Comparison of ENCODE assay signal across 8 cellular contexts in the genomic region with DNA sequence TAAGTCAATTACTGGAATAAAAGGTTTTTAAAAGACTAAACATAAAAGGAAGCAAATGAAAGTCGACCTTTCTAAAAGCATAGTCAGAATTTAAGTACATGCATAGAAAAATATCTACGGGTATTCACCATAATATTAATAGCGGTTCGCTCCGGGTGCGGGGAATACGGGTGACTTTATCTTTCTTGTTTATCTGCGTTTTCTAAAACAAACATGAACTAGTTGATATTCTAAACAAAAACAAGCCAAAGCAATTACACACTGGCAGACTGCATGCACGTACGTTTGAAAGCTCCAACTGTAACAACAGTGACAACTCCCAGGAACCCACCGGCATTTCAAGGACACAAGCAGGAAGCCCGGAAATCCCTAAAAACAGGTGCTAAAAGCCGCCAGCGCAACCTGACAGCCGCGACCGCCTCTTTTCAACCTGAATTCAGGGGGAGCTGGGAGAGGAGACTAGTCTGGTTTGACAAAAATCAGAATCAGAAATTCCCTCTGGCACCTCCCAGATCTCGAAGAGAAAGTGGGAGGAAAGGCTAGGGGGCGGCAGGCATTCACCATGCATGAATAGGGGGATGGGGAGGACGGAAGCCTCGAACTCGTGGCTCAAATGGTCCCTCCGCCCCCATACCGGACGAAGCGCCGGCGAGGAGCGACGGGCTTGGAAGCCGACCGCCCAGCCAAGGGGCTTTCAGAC. TPM values are rescaled to one million over a fixed set of nuclear protein-coding genes. Genes with fewer than 3 reads are reported as not detected.
A peak's percentile ranks its signal among the peaks of the same experiment; 100 is the strongest.
DNase-seq lines count a peak whose midpoint lies in the region; ATAC-seq and TF ChIP-seq lines count a peak whose summit lies in the region.

No MANE protein-coding gene starts in this region.

- no peaks in the 10 kb centered on the region for H3K27me3 ChIP-seq in breast epithelium
- H3K27me3 ChIP-seq in liver (ENCODE audit: control insufficient read depth in 4 of 4, insufficient read depth in 4 of 4, low read length in 3 of 4): no peaks in the 10 kb centered on the region

- H3K4me3 ChIP-seq in breast epithelium: peak overlapping the region; percentile 91 to 100 (median 96)
- H3K4me3 ChIP-seq in liver (ENCODE audit: low read depth in 1 of 3, low read length in 3 of 3): peak overlapping the region; percentile 90 to 96 (median 95)

- peak overlapping the region; percentile 90 to 99 for H3K9ac ChIP-seq in liver (ENCODE audit: low read depth in 1 of 2, low read length in 2 of 2)

- peaks cover 5 to 12% of the 10 kb centered on the region in 2 donors for H3K4me1 ChIP-seq in breast epithelium
- peaks cover 7 to 32% (median 17%) of the 10 kb centered on the region in 4 donors for H3K4me1 ChIP-seq in liver (ENCODE audit: control insufficient read depth in 4 of 4, insufficient read depth in 4 of 4, low read length in 3 of 4)

- ATAC-seq in HG02763 (IDR thresholded peaks at IDR 0.05; ENCODE audit: unreplicated experiment): peak; percentile 18

- H3K27ac ChIP-seq in breast epithelium (peak overlapping the region; percentile 96 to 98), liver (ENCODE audit: low read depth in 1 of 2, low read length in 2 of 2) (peak overlapping the region; percentile 96 to 98), temporal lobe (ENCODE audit: low read depth, low read length) (peak overlapping the region; percentile 87)

- no peak for TF ChIP-seq POLR2A in breast epithelium (IDR thresholded peaks at IDR 0.05)

- TF ChIP-seq CTCF in breast epithelium (IDR thresholded peaks at IDR 0.05) (no peak), liver (IDR thresholded peaks at IDR 0.05; ENCODE audit: low read depth, low read length, missing input control) (no peak)

- DNase-seq in activated T-cell treated with anti-CD3 and anti-CD28 coated beads for 4 hours (peak; percentile 14), NCI-H526 treated with DMSO at 0.1 percent for 48 hours (lab: John Stamatoyannopoulos, UW) (peak; percentile 37), breast epithelium (ENCODE audit: low spot score in 2 of 2) (no peak), GM19238 (ENCODE audit: insufficient read length, low spot score) (no peak)
- no peak for DNase-seq in activated T-cell treated with anti-CD3 and anti-CD28 coated beads, Interleukin-2, amount 50 U/mL, for 1 hour

- peak; percentile 16 to 22 for TF ChIP-seq RAD21 in liver (IDR thresholded peaks at IDR 0.05)

- H3K36me3 ChIP-seq in breast epithelium (no peaks in the 10 kb centered on the region), liver (ENCODE audit: control insufficient read depth in 4 of 4, insufficient read depth in 3 of 4, low read depth in 1 of 4, low read length in 3 of 4) (no peaks in the 10 kb centered on the region)

- intact Hi-C loops in breast epithelium (cut with DNase I; ENCODE audit: low total_unique reads): no loop called here

- H3K9me3 ChIP-seq in breast epithelium (no peaks in the 10 kb centered on the region), liver (ENCODE audit: control insufficient read depth in 4 of 4, low read length in 3 of 4) (no peaks in the 10 kb centered on the region)

- under 1% methylated on average over 32 of the region's 32 CpGs for WGBS in liver

TF ChIP-seq in liver, 16 proteins besides CTCF, POLR2A, EP300 and RAD21:
- TF ChIP-seq YY1 (IDR thresholded peaks at IDR 0.05): no peak
- no peak for TF ChIP-seq TAF1 (conservative IDR thresholded peaks at IDR 0.05)
- peak in 1 of 2 donors; percentile 16 for TF ChIP-seq EGR1 (IDR thresholded peaks at IDR 0.05; ENCODE audit: low read depth in 2 of 2)
- TF ChIP-seq, protein P1, sequence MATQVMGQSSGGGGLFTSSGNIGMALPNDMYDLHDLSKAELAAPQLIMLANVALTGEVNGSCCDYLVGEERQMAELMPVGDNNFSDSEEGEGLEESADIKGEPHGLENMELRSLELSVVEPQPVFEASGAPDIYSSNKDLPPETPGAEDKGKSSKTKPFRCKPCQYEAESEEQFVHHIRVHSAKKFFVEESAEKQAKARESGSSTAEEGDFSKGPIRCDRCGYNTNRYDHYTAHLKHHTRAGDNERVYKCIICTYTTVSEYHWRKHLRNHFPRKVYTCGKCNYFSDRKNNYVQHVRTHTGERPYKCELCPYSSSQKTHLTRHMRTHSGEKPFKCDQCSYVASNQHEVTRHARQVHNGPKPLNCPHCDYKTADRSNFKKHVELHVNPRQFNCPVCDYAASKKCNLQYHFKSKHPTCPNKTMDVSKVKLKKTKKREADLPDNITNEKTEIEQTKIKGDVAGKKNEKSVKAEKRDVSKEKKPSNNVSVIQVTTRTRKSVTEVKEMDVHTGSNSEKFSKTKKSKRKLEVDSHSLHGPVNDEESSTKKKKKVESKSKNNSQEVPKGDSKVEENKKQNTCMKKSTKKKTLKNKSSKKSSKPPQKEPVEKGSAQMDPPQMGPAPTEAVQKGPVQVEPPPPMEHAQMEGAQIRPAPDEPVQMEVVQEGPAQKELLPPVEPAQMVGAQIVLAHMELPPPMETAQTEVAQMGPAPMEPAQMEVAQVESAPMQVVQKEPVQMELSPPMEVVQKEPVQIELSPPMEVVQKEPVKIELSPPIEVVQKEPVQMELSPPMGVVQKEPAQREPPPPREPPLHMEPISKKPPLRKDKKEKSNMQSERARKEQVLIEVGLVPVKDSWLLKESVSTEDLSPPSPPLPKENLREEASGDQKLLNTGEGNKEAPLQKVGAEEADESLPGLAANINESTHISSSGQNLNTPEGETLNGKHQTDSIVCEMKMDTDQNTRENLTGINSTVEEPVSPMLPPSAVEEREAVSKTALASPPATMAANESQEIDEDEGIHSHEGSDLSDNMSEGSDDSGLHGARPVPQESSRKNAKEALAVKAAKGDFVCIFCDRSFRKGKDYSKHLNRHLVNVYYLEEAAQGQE (IDR thresholded peaks at IDR 0.05): peak; percentile 27
- TF ChIP-seq SP1 (IDR thresholded peaks at IDR 0.05): no peak

RNA-seq across cellular contexts. Expression of gene PANK3, which starts 0.5 kb away (rescaled TPM):
- total RNA-seq in breast epithelium: 10 to 100 TPM; 29.9 to 56.1 (median 41.0) TPM
- total RNA-seq in liver: 10 to 100 TPM; 68.2 to 79.4 TPM
- 10 to 100 TPM; 10.9 to 16.5 TPM for polyA plus RNA-seq in liver
- total RNA-seq in temporal lobe: 197 TPM

RNA-seq across cellular contexts. Expression of gene FBLL1, which starts 49.6 kb away (rescaled TPM):
- total RNA-seq in breast epithelium (1 to 10 TPM in 1 of 3 donors, under 1 TPM in 2; 0.32 to 1.6 (median 0.33) TPM), liver (under 1 TPM; 0.17 to 0.42 TPM), temporal lobe (30.0 TPM)
- under 1 TPM in 1 of 2 donors, not detected in 1; 0.05 TPM for polyA plus RNA-seq in liver

Comparison
In these comparisons a context has a peak if more than half of its experiments do, and no peak if none do; other contexts are left out.
1. DNase-seq: peak in activated T-cell treated with anti-CD3 and anti-CD28 coated beads for 4 hours (single experiment) and NCI-H526 treated with DMSO at 0.1 percent for 48 hours (single experiment); none in activated T-cell treated with anti-CD3 and anti-CD28 coated beads, Interleukin-2, amount 50 U/mL, for 1 hour (single experiment), breast epithelium (0 of 2) and GM19238 (single experiment).
2. RNA of gene FBLL1, which starts 49.6 kb away (total RNA-seq): 30.0 TPM in temporal lobe (single experiment); 0.17 to 0.42 TPM in liver and 0.32 to 1.6 TPM in breast epithelium; every median in the first group is over 10 times any median in the second.
3. Peak in every context shown above with its lines, with median percentiles within 50 percentile points of each other: H3K27ac ChIP-seq.